In the genomic region with DNA sequence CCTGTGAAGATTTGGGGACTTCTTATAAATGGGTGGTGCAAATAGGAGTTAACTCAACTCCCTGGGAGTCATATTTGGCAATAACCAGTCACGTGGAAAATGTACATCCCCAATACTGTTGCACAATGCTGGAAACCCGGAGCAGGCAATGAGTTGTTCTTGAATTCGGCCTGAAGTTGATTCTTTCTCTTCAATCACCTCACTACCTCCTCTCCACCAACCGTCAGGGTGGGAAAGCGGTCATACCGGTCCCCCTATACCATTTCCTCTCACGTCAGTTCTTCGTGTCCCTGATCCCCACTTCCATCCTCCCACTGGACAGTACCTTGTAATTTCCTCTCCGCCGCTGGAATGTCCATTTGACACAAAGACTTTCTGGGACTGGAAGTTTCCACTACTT, we compare ENCODE assay signal across 14 cellular contexts. TPM values are rescaled to one million over a fixed set of nuclear protein-coding genes. Genes with fewer than 3 reads are reported as not detected.
DNase-seq lines count a peak whose midpoint lies in the region; ATAC-seq, FAIRE-seq and TF ChIP-seq lines count a peak whose summit lies in the region.
"Had no signal": no experiment of that assay in that cellular context is flagged by ENCODE, and none has a peak within 500 bp of the region (broad histone marks: within the 10 kb centered on the region; RNA-seq: fewer than 3 reads in every experiment).

No MANE protein-coding gene starts in this region.

- peak overlapping the region; percentile 88 for H3K4me3 Mint-ChIP-seq in activated naive CD4-positive, alpha-beta T cell treated with anti-CD3 and anti-CD28 coated beads, Interleukin-2, amount 10 ng/mL, durations not matched to agents 7 days and 5 days
- H3K4me3 Mint-ChIP-seq in activated naive CD8-positive, alpha-beta T cell treated with anti-CD3 and anti-CD28 coated beads for 36 hours: peak overlapping the region; percentile 84

- TF ChIP-seq CTCF in HepG2 (CRISPR knock-in tag; IDR thresholded peaks at IDR 0.05) (no peak), tibial artery (IDR thresholded peaks at IDR 0.05) (no peak)

- H4K20me1 ChIP-seq in HepG2 (ENCODE audit: insufficient read depth, low read length): no peaks in the 10 kb centered on the region

- DNase-seq in activated naive CD4-positive, alpha-beta T cell treated with anti-CD3 and anti-CD28 coated beads, Interleukin-2, amount 10 ng/mL, durations not matched to agents 7 days and 5 days: peak; percentile 50
- DNase-seq in activated naive CD4-positive, alpha-beta T cell treated with Interleukin-2 at 50 U/mL for 16 hours: no peak
- no peak for DNase-seq in activated naive CD8-positive, alpha-beta T cell treated with anti-CD3 and anti-CD28 coated beads for 36 hours
- DNase-seq in HepG2 (ENCODE audit: low spot score): no peak
- DNase-seq in tibial artery: no peak
- no peak for DNase-seq in G401 (ENCODE audit: low spot score)
- no peak for DNase-seq in NCI-H69 (lab: John Stamatoyannopoulos, UW)
- DNase-seq in NCI-H2107 treated with DMSO at 0.1 percent for 48 hours (lab: John Stamatoyannopoulos, UW; ENCODE audit: unreplicated experiment): no peak
- DNase-seq: activated effector memory CD4-positive, alpha-beta T cell treated with anti-CD3 and anti-CD28 coated beads, Interleukin-2, amount 50 U/mL, for 16 hours; effector CD4-positive, alpha-beta T cell; hypothalamus; NCI-H2081 treated with DMSO at 0.1 percent for 48 hours had no signal

- TF ChIP-seq EP300 in HepG2 (IDR thresholded peaks at IDR 0.05; ENCODE audit: low read depth in 2 of 2, low read length in 2 of 2): no peak
- TF ChIP-seq EP300 in HepG2 (CRISPR knock-in tag; IDR thresholded peaks at IDR 0.05; ENCODE audit: borderline replicate concordance): no peak

- H3K4me3 ChIP-seq in HepG2 (replicated peaks in 1 of 3; ENCODE audit: insufficient read depth in 1 of 3, low read depth in 2 of 3, low read length in 3 of 3) (no peak overlapping the region), tibial artery (peak overlapping the region; percentile 36 to 42)
- H3K4me3 ChIP-seq: smooth muscle cell had no signal

- TF ChIP-seq POLR2A in HepG2 (IDR thresholded peaks at IDR 0.05; ENCODE audit: insufficient read depth in 1 of 2, low read depth in 2 of 2, low read length in 2 of 2): no peak

- CTCF ChIA-PET in activated naive CD4-positive, alpha-beta T cell treated with anti-CD3 and anti-CD28 coated beads, Interleukin-2, amount 10 ng/mL, durations not matched to agents 7 days and 5 days (lab: Charles Lee): interaction anchor here (2.5 to 3.0 kb wide), 2 partner anchors 172 to 292 kb away, joined by 14 to 16 read pairs; a partner anchor contains a TSS
- CTCF ChIA-PET in HepG2 (lab: Yijun Ruan, JAX; ENCODE audit: low intra/inter-chr PET ratio, low total read pairs): no interaction called here

- no peaks in the 10 kb centered on the region for H3K4me1 ChIP-seq in HepG2 (ENCODE audit: insufficient read depth, low read length)
- H3K4me1 ChIP-seq in tibial artery: no peaks in the 10 kb centered on the region

- intact Hi-C loops in HepG2 (cut with micrococcal nuclease; ENCODE audit: unreplicated experiment): no loop called here
- intact Hi-C loops in tibial artery (cut with DNase I; ENCODE audit: low total_unique reads): no loop called here

- H3K27ac Mint-ChIP-seq in activated naive CD4-positive, alpha-beta T cell treated with anti-CD3 and anti-CD28 coated beads, Interleukin-2, amount 10 ng/mL, durations not matched to agents 7 days and 5 days: peak overlapping the region; percentile 93
- peak overlapping the region; percentile 87 for H3K27ac Mint-ChIP-seq in activated naive CD8-positive, alpha-beta T cell treated with anti-CD3 and anti-CD28 coated beads for 36 hours

- no peaks in the 10 kb centered on the region for H3K27me3 Mint-ChIP-seq in activated naive CD4-positive, alpha-beta T cell treated with anti-CD3 and anti-CD28 coated beads, Interleukin-2, amount 10 ng/mL, durations not matched to agents 7 days and 5 days
- no peaks in the 10 kb centered on the region for H3K27me3 Mint-ChIP-seq in activated naive CD8-positive, alpha-beta T cell treated with anti-CD3 and anti-CD28 coated beads for 36 hours

- FAIRE-seq in HepG2 (lab: Jason Lieb, UNC): no peak
- FAIRE-seq: TTC549 had no signal

- H3K79me2 ChIP-seq in HepG2 (ENCODE audit: insufficient read depth, low read length): no peaks in the 10 kb centered on the region

- H2AFZ ChIP-seq in HepG2 (ENCODE audit: low read length): no peak overlapping the region

- H3K27me3 ChIP-seq in HepG2 (ENCODE audit: control insufficient read depth in 1 of 2, insufficient read depth in 2 of 2, low read length in 2 of 2) (peaks cover 1 to 10% of the 10 kb centered on the region in 2 experiments; a peak in 2 of 5 replicates), tibial artery (no peaks in the 10 kb centered on the region)

- ATAC-seq in HepG2: no peak

- H3K9me3 Mint-ChIP-seq in activated naive CD4-positive, alpha-beta T cell treated with anti-CD3 and anti-CD28 coated beads, Interleukin-2, amount 10 ng/mL, durations not matched to agents 7 days and 5 days: no peaks in the 10 kb centered on the region
- peaks cover 7% of the 10 kb centered on the region for H3K9me3 Mint-ChIP-seq in activated naive CD8-positive, alpha-beta T cell treated with anti-CD3 and anti-CD28 coated beads for 36 hours

- no peak for TF ChIP-seq RAD21 in HepG2 (CRISPR knock-in tag; IDR thresholded peaks at IDR 0.05)

- H3K27ac ChIP-seq in HepG2 (ENCODE audit: extremely low read length, insufficient read depth, low read length) (no peak overlapping the region), tibial artery (no peak overlapping the region)

- H3K36me3 Mint-ChIP-seq in activated naive CD4-positive, alpha-beta T cell treated with anti-CD3 and anti-CD28 coated beads, Interleukin-2, amount 10 ng/mL, durations not matched to agents 7 days and 5 days: peaks cover 75% of the 10 kb centered on the region
- H3K36me3 Mint-ChIP-seq in activated naive CD8-positive, alpha-beta T cell treated with anti-CD3 and anti-CD28 coated beads for 36 hours: peaks cover 71% of the 10 kb centered on the region

- no peaks in the 10 kb centered on the region for H3K9me3 ChIP-seq in HepG2 (ENCODE audit: low read length)
- no peaks in the 10 kb centered on the region for H3K9me3 ChIP-seq in tibial artery

- POLR2A ChIA-PET in HepG2 (lab: Yijun Ruan, JAX): no interaction called here

- no TSS peak for BruUV-seq in HepG2 (replicated peaks; lab: Mats Ljungman, UMichigan)

- no peaks in the 10 kb centered on the region for H3K36me3 ChIP-seq in HepG2 (replicated peaks in 1 of 2; ENCODE audit: control insufficient read depth in 1 of 2, insufficient read depth in 2 of 2, low read length in 2 of 2)
- peaks cover 0 to 11% (median 0%) of the 10 kb centered on the region in 3 donors for H3K36me3 ChIP-seq in tibial artery

- in situ Hi-C loops in HepG2 (cut with HindIII; ENCODE audit: extremely low pct_ligation_motif_present, low pct_unique_long_range_greater_than_20kb) (no loop called here), G401 (cut with HindIII; ENCODE audit: low sequenced_read_pairs) (no loop called here)

- H3K4me2 ChIP-seq in HepG2 (ENCODE audit: low read depth, low read length): no peak overlapping the region
- H3K4me2 ChIP-seq: smooth muscle cell had no signal

- H3K4me1 Mint-ChIP-seq in activated naive CD4-positive, alpha-beta T cell treated with anti-CD3 and anti-CD28 coated beads, Interleukin-2, amount 10 ng/mL, durations not matched to agents 7 days and 5 days: peaks cover 72% of the 10 kb centered on the region
- H3K4me1 Mint-ChIP-seq in activated naive CD8-positive, alpha-beta T cell treated with anti-CD3 and anti-CD28 coated beads for 36 hours: peaks cover 69% of the 10 kb centered on the region

- H3K9ac ChIP-seq in HepG2 (ENCODE audit: insufficient read depth, low read depth, low read length): no peak overlapping the region

- WGBS in HepG2 (ENCODE audit: low lambda C conversion rate): 40% methylated on average over 10 of the region's 10 CpGs

RNA-seq across cellular contexts. Expression of a gene that starts 2.8 kb away (rescaled TPM):
- total RNA-seq in activated naive CD8-positive, alpha-beta T cell treated with anti-CD3 and anti-CD28 coated beads for 36 hours: 10 to 100 TPM; 47.1 to 48.2 TPM
- total RNA-seq in HepG2 (2016; rRNA removed; fragmentation: Illumina TruSeq; extraction: Trizol): not detected in 2 replicates
- not detected in 2 replicates for total RNA-seq in HepG2 (2016; cell fraction: cytosol; rRNA removed; fragmentation: Illumina TruSeq; extraction: Trizol; ENCODE audit: low read depth)
- total RNA-seq in HepG2 (2016; cell fraction: insoluble cytoplasmic fraction; rRNA removed; fragmentation: Illumina TruSeq; extraction: Trizol): not detected in 2 replicates
- total RNA-seq in HepG2 (2016; cell fraction: membrane; rRNA removed; fragmentation: Illumina TruSeq; extraction: Trizol): not detected in 2 replicates
- total RNA-seq in HepG2 (2016; cell fraction: nucleus; rRNA removed; fragmentation: Illumina TruSeq; extraction: Trizol): not detected in 2 replicates
- not detected in 2 replicates for polyA plus RNA-seq in HepG2 (2011; rRNA removed)
- polyA plus RNA-seq in HepG2 (2011; cell fraction: cytosol; rRNA removed): not detected in 2 replicates
- polyA plus RNA-seq in HepG2 (2011; cell fraction: nucleus; rRNA removed): not detected in 2 replicates
- polyA plus RNA-seq in HepG2 (2012): not detected in 2 replicates
- not detected in 2 replicates for polyA plus RNA-seq in HepG2 (2016; cell fraction: cytosol; fragmentation: Illumina TruSeq; extraction: Trizol; ENCODE audit: low read depth)
- polyA plus RNA-seq in HepG2 (2016; cell fraction: insoluble cytoplasmic fraction; fragmentation: Illumina TruSeq; extraction: Trizol; ENCODE audit: low read depth): not detected in 2 replicates
- polyA plus RNA-seq in HepG2 (2016; cell fraction: membrane; fragmentation: Illumina TruSeq; extraction: Trizol; ENCODE audit: low read depth): not detected in 2 replicates
- not detected in 2 replicates for polyA plus RNA-seq in HepG2 (2016; cell fraction: nucleus; fragmentation: Illumina TruSeq; extraction: Trizol; ENCODE audit: insufficient read depth, low read depth)
- not detected in 2 replicates for polyA minus RNA-seq in HepG2 (2011; rRNA and poly(A)+ RNA removed; ENCODE audit: low replicate concordance)
- polyA minus RNA-seq in HepG2 (2011; cell fraction: cytosol; rRNA and poly(A)+ RNA removed): not detected in 2 replicates
- not detected in 2 replicates for polyA minus RNA-seq in HepG2 (2011; cell fraction: nucleus; rRNA and poly(A)+ RNA removed)
- total RNA-seq in G401 (2014; rRNA removed; shearing (Covaris generic)): not detected in 2 replicates
- total RNA-seq: smooth muscle cell had no signal
- polyA plus RNA-seq: smooth muscle cell had no signal

RNA-seq across cellular contexts. Expression of a gene that starts 23.6 kb away (rescaled TPM):
- total RNA-seq in activated naive CD8-positive, alpha-beta T cell treated with anti-CD3 and anti-CD28 coated beads for 36 hours: 1 to 10 TPM; 6.1 to 6.2 TPM
- total RNA-seq in HepG2 (2016; rRNA removed; fragmentation: Illumina TruSeq; extraction: Trizol): not detected in 2 replicates
- not detected in 2 replicates for total RNA-seq in HepG2 (2016; cell fraction: cytosol; rRNA removed; fragmentation: Illumina TruSeq; extraction: Trizol; ENCODE audit: low read depth)
- not detected in 2 replicates for total RNA-seq in HepG2 (2016; cell fraction: insoluble cytoplasmic fraction; rRNA removed; fragmentation: Illumina TruSeq; extraction: Trizol)
- not detected in 2 replicates for total RNA-seq in HepG2 (2016; cell fraction: membrane; rRNA removed; fragmentation: Illumina TruSeq; extraction: Trizol)
- total RNA-seq in HepG2 (2016; cell fraction: nucleus; rRNA removed; fragmentation: Illumina TruSeq; extraction: Trizol): not detected in 2 replicates
- polyA plus RNA-seq in HepG2 (2011; rRNA removed): not detected in 2 replicates
- polyA plus RNA-seq in HepG2 (2011; cell fraction: cytosol; rRNA removed): not detected in 2 replicates
- polyA plus RNA-seq in HepG2 (2011; cell fraction: nucleus; rRNA removed): not detected in 2 replicates
- polyA plus RNA-seq in HepG2 (2012): not detected in 2 replicates
- not detected in 2 replicates for polyA plus RNA-seq in HepG2 (2016; cell fraction: cytosol; fragmentation: Illumina TruSeq; extraction: Trizol; ENCODE audit: low read depth)
- polyA plus RNA-seq in HepG2 (2016; cell fraction: insoluble cytoplasmic fraction; fragmentation: Illumina TruSeq; extraction: Trizol; ENCODE audit: low read depth): not detected in 2 replicates
- polyA plus RNA-seq in HepG2 (2016; cell fraction: membrane; fragmentation: Illumina TruSeq; extraction: Trizol; ENCODE audit: low read depth): not detected in 2 replicates
- polyA plus RNA-seq in HepG2 (2016; cell fraction: nucleus; fragmentation: Illumina TruSeq; extraction: Trizol; ENCODE audit: insufficient read depth, low read depth): not detected in 2 replicates
- not detected in 2 replicates for polyA minus RNA-seq in HepG2 (2011; rRNA and poly(A)+ RNA removed; ENCODE audit: low replicate concordance)
- not detected in 2 replicates for polyA minus RNA-seq in HepG2 (2011; cell fraction: cytosol; rRNA and poly(A)+ RNA removed)
- not detected in 2 replicates for polyA minus RNA-seq in HepG2 (2011; cell fraction: nucleus; rRNA and poly(A)+ RNA removed)
- total RNA-seq in G401 (2014; rRNA removed; shearing (Covaris generic)): not detected in 2 replicates
- total RNA-seq: smooth muscle cell had no signal
- polyA plus RNA-seq: smooth muscle cell had no signal

RNA-seq across cellular contexts. Expression of a gene that starts 54.5 kb away (rescaled TPM):
- total RNA-seq in activated naive CD8-positive, alpha-beta T cell treated with anti-CD3 and anti-CD28 coated beads for 36 hours: 10 to 100 TPM; 40.7 to 41.2 TPM
- 1.4 and 2.2 TPM in 2 replicates for total RNA-seq in HepG2 (2016; rRNA removed; fragmentation: Illumina TruSeq; extraction: Trizol)
- 0.81 and 0.97 TPM in 2 replicates for total RNA-seq in HepG2 (2016; cell fraction: cytosol; rRNA removed; fragmentation: Illumina TruSeq; extraction: Trizol; ENCODE audit: low read depth)
- total RNA-seq in HepG2 (2016; cell fraction: insoluble cytoplasmic fraction; rRNA removed; fragmentation: Illumina TruSeq; extraction: Trizol): 1.7 and 2.1 TPM in 2 replicates
- 1.7 and 2.0 TPM in 2 replicates for total RNA-seq in HepG2 (2016; cell fraction: membrane; rRNA removed; fragmentation: Illumina TruSeq; extraction: Trizol)
- total RNA-seq in HepG2 (2016; cell fraction: nucleus; rRNA removed; fragmentation: Illumina TruSeq; extraction: Trizol): 0.53 and 1.0 TPM in 2 replicates
- 0.49 and 0.67 TPM in 2 replicates for polyA plus RNA-seq in HepG2 (2011; rRNA removed)
- polyA plus RNA-seq in HepG2 (2011; cell fraction: cytosol; rRNA removed): 0.44 and 0.49 TPM in 2 replicates
- 0.14 and 0.31 TPM in 2 replicates for polyA plus RNA-seq in HepG2 (2011; cell fraction: nucleus; rRNA removed)
- polyA plus RNA-seq in HepG2 (2012): 0.43 and 0.71 TPM in 2 replicates
- polyA plus RNA-seq in HepG2 (2016; cell fraction: cytosol; fragmentation: Illumina TruSeq; extraction: Trizol; ENCODE audit: low read depth): 0.46 and 0.75 TPM in 2 replicates
- polyA plus RNA-seq in HepG2 (2016; cell fraction: insoluble cytoplasmic fraction; fragmentation: Illumina TruSeq; extraction: Trizol; ENCODE audit: low read depth): 1.3 and 1.6 TPM in 2 replicates
- 0.71 and 0.74 TPM in 2 replicates for polyA plus RNA-seq in HepG2 (2016; cell fraction: membrane; fragmentation: Illumina TruSeq; extraction: Trizol; ENCODE audit: low read depth)
- polyA plus RNA-seq in HepG2 (2016; cell fraction: nucleus; fragmentation: Illumina TruSeq; extraction: Trizol; ENCODE audit: insufficient read depth, low read depth): 1.1 TPM in 2 replicates
- 0.10 and 0.56 TPM in 2 replicates for polyA minus RNA-seq in HepG2 (2011; rRNA and poly(A)+ RNA removed; ENCODE audit: low replicate concordance)
- polyA minus RNA-seq in HepG2 (2011; cell fraction: cytosol; rRNA and poly(A)+ RNA removed): not detected in 2 replicates
- 0.25 and 0.26 TPM in 2 replicates for polyA minus RNA-seq in HepG2 (2011; cell fraction: nucleus; rRNA and poly(A)+ RNA removed)
- total RNA-seq in G401 (2014; rRNA removed; shearing (Covaris generic)): not detected in 2 replicates
- total RNA-seq: smooth muscle cell had no signal

Comparison
In these comparisons a context has a peak if more than half of its experiments do, and no peak if none do; other contexts are left out.
1. H3K4me3 ChIP-seq: peak in tibial artery (2 of 2); none in HepG2 (0 of 3).
2. RNA of a gene that starts 2.8 kb away (total RNA-seq): 47.1 to 48.2 TPM in activated naive CD8-positive, alpha-beta T cell treated with anti-CD3 and anti-CD28 coated beads for 36 hours; not detected in HepG2 and not detected in G401; every median in the first group is over 10 times any median in the second.
3. RNA of a gene that starts 54.5 kb away (total RNA-seq): 40.7 to 41.2 TPM in activated naive CD8-positive, alpha-beta T cell treated with anti-CD3 and anti-CD28 coated beads for 36 hours; 0.53 to 2.2 TPM in HepG2 and not detected in G401; every median in the first group is over 10 times any median in the second.